Comparison of ENCODE assay signal across 1 cellular context in genomic region chrX:71637848-71638247, GRCh38.
TF ChIP-seq lines count a peak whose summit lies in the region.

No MANE protein-coding gene starts in this region.

TF ChIP-seq in GM23338, 12 proteins besides CTCF, POLR2A, EP300 and RAD21 (continued from another document):
- TF ChIP-seq, protein P1, sequence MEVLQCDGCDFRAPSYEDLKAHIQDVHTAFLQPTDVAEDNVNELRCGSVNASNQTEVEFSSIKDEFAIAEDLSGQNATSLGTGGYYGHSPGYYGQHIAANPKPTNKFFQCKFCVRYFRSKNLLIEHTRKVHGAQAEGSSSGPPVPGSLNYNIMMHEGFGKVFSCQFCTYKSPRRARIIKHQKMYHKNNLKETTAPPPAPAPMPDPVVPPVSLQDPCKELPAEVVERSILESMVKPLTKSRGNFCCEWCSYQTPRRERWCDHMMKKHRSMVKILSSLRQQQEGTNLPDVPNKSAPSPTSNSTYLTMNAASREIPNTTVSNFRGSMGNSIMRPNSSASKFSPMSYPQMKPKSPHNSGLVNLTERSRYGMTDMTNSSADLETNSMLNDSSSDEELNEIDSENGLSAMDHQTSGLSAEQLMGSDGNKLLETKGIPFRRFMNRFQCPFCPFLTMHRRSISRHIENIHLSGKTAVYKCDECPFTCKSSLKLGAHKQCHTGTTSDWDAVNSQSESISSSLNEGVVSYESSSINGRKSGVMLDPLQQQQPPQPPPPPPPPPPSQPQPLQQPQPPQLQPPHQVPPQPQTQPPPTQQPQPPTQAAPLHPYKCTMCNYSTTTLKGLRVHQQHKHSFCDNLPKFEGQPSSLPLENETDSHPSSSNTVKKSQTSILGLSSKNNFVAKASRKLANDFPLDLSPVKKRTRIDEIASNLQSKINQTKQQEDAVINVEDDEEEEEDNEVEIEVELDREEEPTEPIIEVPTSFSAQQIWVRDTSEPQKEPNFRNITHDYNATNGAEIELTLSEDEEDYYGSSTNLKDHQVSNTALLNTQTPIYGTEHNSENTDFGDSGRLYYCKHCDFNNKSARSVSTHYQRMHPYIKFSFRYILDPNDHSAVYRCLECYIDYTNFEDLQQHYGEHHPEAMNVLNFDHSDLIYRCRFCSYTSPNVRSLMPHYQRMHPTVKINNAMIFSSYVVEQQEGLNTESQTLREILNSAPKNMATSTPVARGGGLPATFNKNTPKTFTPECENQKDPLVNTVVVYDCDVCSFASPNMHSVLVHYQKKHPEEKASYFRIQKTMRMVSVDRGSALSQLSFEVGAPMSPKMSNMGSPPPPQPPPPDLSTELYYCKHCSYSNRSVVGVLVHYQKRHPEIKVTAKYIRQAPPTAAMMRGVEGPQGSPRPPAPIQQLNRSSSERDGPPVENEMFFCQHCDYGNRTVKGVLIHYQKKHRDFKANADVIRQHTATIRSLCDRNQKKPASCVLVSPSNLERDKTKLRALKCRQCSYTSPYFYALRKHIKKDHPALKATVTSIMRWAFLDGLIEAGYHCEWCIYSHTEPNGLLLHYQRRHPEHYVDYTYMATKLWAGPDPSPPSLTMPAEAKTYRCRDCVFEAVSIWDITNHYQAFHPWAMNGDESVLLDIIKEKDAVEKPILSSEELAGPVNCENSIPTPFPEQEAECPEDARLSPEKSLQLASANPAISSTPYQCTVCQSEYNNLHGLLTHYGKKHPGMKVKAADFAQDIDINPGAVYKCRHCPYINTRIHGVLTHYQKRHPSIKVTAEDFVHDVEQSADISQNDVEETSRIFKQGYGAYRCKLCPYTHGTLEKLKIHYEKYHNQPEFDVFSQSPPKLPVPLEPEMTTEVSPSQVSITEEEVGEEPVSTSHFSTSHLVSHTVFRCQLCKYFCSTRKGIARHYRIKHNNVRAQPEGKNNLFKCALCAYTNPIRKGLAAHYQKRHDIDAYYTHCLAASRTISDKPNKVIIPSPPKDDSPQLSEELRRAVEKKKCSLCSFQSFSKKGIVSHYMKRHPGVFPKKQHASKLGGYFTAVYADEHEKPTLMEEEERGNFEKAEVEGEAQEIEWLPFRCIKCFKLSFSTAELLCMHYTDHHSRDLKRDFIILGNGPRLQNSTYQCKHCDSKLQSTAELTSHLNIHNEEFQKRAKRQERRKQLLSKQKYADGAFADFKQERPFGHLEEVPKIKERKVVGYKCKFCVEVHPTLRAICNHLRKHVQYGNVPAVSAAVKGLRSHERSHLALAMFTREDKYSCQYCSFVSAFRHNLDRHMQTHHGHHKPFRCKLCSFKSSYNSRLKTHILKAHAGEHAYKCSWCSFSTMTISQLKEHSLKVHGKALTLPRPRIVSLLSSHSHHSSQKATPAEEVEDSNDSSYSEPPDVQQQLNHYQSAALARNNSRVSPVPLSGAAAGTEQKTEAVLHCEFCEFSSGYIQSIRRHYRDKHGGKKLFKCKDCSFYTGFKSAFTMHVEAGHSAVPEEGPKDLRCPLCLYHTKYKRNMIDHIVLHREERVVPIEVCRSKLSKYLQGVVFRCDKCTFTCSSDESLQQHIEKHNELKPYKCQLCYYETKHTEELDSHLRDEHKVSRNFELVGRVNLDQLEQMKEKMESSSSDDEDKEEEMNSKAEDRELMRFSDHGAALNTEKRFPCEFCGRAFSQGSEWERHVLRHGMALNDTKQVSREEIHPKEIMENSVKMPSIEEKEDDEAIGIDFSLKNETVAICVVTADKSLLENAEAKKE (CRISPR knock-in tag; IDR thresholded peaks at IDR 0.05): no peak
- TF ChIP-seq EZH2 (IDR thresholded peaks at IDR 0.05; ENCODE audit: low read depth, unreplicated experiment) (no peak), JUNB (IDR thresholded peaks at IDR 0.05; ENCODE audit: unreplicated experiment) (no peak), CREB1 (CRISPR knock-in tag; IDR thresholded peaks at IDR 0.05; ENCODE audit: low read depth) (no peak), EZH2phosphoT487 (IDR thresholded peaks at IDR 0.05; ENCODE audit: unreplicated experiment) (no peak), STAT1 (IDR thresholded peaks at IDR 0.05; ENCODE audit: unreplicated experiment) (no peak)
